Comparison of ENCODE assay signal across 8 cellular contexts in the genomic region with DNA sequence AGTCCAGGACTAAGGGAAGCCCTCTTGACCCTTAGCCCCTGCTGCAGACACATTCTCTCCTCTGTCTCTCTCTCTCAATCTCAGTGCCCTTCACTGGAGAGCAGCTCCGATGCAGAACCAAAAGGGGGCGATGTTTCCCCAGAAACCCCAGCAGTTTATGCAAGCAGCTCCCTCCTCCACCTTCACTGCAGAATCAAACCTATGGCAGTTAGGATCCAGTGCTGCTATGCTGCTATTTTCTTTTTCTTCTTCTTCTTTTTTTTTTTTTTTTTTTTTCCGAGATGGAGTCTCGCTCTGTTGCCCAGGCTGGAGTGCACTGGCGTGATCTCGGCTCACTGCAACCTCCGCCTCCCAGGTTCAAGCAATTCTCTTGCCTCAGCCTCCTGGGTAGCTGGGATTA. TPM values are rescaled to one million over a fixed set of nuclear protein-coding genes. Genes with fewer than 3 reads are reported as not detected.
DNase-seq lines count a peak whose midpoint lies in the region; ATAC-seq and TF ChIP-seq lines count a peak whose summit lies in the region.
"Not testable (repeated sequence)": the region's sequence is repeated elsewhere in the genome, so short reads cannot be mapped to it uniquely, and the experiment has no call there.

No MANE protein-coding gene starts in this region.

- POLR2A ChIA-PET in GM10248 (lab: Yijun Ruan, JAX) (interaction anchor here (0.7 kb wide), 1 partner anchor 148 kb away, joined by 4 read pairs; no protein-coding TSS in a partner anchor), RWPE1 (lab: Yijun Ruan, JAX; ENCODE audit: low non-redundant PET) (interaction anchor here (0.7 to 0.9 kb wide), 3 partner anchors 20 to 59 kb away, joined by 3 to 12 read pairs (median 3); no protein-coding TSS in a partner anchor)

- peak; percentile 88 for ATAC-seq in aorta (ENCODE audit: low FRiP score)

- H4K20me1 ChIP-seq in smooth muscle cell (ENCODE audit: low read depth), result not testable (repeated sequence)

- not testable (repeated sequence) for H3K9ac ChIP-seq in smooth muscle cell (ENCODE audit: low read depth)

- H3K27ac ChIP-seq in RWPE1, result peak overlapping the region; percentile 29; the same call in 1 of the 2 replicates
- not testable (repeated sequence) for H3K27ac ChIP-seq in smooth muscle cell (ENCODE audit: low read depth); aorta (ENCODE audit: low read depth in 1 of 2, low read length in 2 of 2)

- H3K27me3 Mint-ChIP-seq in dendritic cell treated with granulocyte-macrophage colony-stimulating factor and Interleukin-4, amounts not matched to agents 40 ng/mL and 50 ng/mL, for 4 days, result not testable (repeated sequence)

- H3K4me1 Mint-ChIP-seq in dendritic cell treated with granulocyte-macrophage colony-stimulating factor and Interleukin-4, amounts not matched to agents 40 ng/mL and 50 ng/mL, for 4 days (ENCODE audit: low read depth), result peaks cover 34% of the 10 kb centered on the region

- not testable (repeated sequence) for H3K4me3 ChIP-seq in kidney epithelial cell (ENCODE audit: low read depth, low read length); smooth muscle cell; aorta (ENCODE audit: low read length in 2 of 2)

- not testable (repeated sequence) for H3K27me3 ChIP-seq in kidney epithelial cell (ENCODE audit: control insufficient read depth, insufficient read depth, low read length); smooth muscle cell (ENCODE audit: low read depth); aorta (ENCODE audit: control insufficient read depth in 1 of 2, insufficient read depth in 2 of 2, low read length in 1 of 2)

- H3K36me3 ChIP-seq in kidney epithelial cell (ENCODE audit: control insufficient read depth, insufficient read depth, low read length); smooth muscle cell (ENCODE audit: low read depth); aorta (ENCODE audit: control insufficient read depth in 1 of 2, insufficient read depth in 2 of 2, low read length in 1 of 2): not testable (repeated sequence)

- CTCF ChIA-PET in GM10248 (lab: Yijun Ruan, JAX) (interaction anchor here (0.6 to 4.0 kb wide), 25 partner anchors 12 to 393 kb away, joined by 3 to 30 read pairs (median 5); partner anchors contain the start of genes CCDC97, CYP2S1 and TGFB1), RWPE1 (lab: Yijun Ruan, JAX) (interaction anchor here (0.6 to 4.1 kb wide), 14 partner anchors 11 to 589 kb away, joined by 3 to 41 read pairs (median 4); partner anchors contain the start of genes AXL, HNRNPUL1 and TGFB1)

- H3F3A ChIP-seq in smooth muscle cell (ENCODE audit: low read depth), result not testable (repeated sequence)

- H3K4me3 Mint-ChIP-seq in dendritic cell treated with granulocyte-macrophage colony-stimulating factor and Interleukin-4, amounts not matched to agents 40 ng/mL and 50 ng/mL, for 4 days, result not testable (repeated sequence)

- peak overlapping the region; percentile 61 for H3K27ac Mint-ChIP-seq in dendritic cell treated with granulocyte-macrophage colony-stimulating factor and Interleukin-4, amounts not matched to agents 40 ng/mL and 50 ng/mL, for 4 days

- H3K9me3 Mint-ChIP-seq in dendritic cell treated with granulocyte-macrophage colony-stimulating factor and Interleukin-4, amounts not matched to agents 40 ng/mL and 50 ng/mL, for 4 days, result not testable (repeated sequence)

- TF ChIP-seq CTCF in GM10248 (IDR thresholded peaks at IDR 0.05; ENCODE audit: control extremely low read depth, extremely low read depth, low read depth, missing control alignments) (peak; percentile 96), RWPE1 (conservative IDR thresholded peaks at IDR 0.05; ENCODE audit: low read depth) (peak; percentile 93), kidney epithelial cell (IDR thresholded peaks at IDR 0.05; ENCODE audit: insufficient read depth, low read length, poor library complexity, severe bottlenecking) (peak; percentile 88), smooth muscle cell (IDR thresholded peaks at IDR 0.05; ENCODE audit: borderline replicate concordance, insufficient read depth, poor library complexity, severe bottlenecking) (peak; percentile 90)

- H3K4me1 ChIP-seq in smooth muscle cell (ENCODE audit: low read depth); aorta (ENCODE audit: control insufficient read depth in 1 of 2, insufficient read depth in 2 of 2, low read length in 2 of 2): not testable (repeated sequence)

- not testable (repeated sequence) for H2AFZ ChIP-seq in smooth muscle cell (ENCODE audit: low read depth)

- intact Hi-C loops in dendritic cell treated with granulocyte-macrophage colony-stimulating factor and Interleukin-4, amounts not matched to agents 40 ng/mL and 50 ng/mL, for 4 days (cut with micrococcal nuclease), result loop anchor here (1.0 kb wide), 2 partner anchors 58 to 104 kb away; no protein-coding TSS in a partner anchor
- intact Hi-C loops in aorta (cut with DNase I), result loop anchor here (1.0 to 2.0 kb wide), 3 partner anchors 58 to 104 kb away; no protein-coding TSS in a partner anchor

- 57% methylated on average over 7 of the region's 7 CpGs for WGBS in smooth muscle cell (ENCODE audit: low lambda C conversion rate)
- WGBS in aorta, 2 donors, result 29 to 31% methylated on average over 6 to 7 of the region's 7 CpGs

- H3K9me3 ChIP-seq in smooth muscle cell (replicated peaks; ENCODE audit: low read depth); aorta (ENCODE audit: control insufficient read depth, low read length): not testable (repeated sequence)

- peaks cover 92% of the 10 kb centered on the region for H3K36me3 Mint-ChIP-seq in dendritic cell treated with granulocyte-macrophage colony-stimulating factor and Interleukin-4, amounts not matched to agents 40 ng/mL and 50 ng/mL, for 4 days (ENCODE audit: low read depth)

- not testable (repeated sequence) for H3K4me2 ChIP-seq in smooth muscle cell

- DNase-seq in GM10248 (ENCODE audit: extremely low spot score) (peak; percentile 83), NAMALWA (ENCODE audit: low spot score) (peak; percentile 86), RWPE1 (ENCODE audit: low spot score) (peak; percentile 72), smooth muscle cell (lab: John Stamatoyannopoulos, UW; ENCODE audit: unreplicated experiment) (peak; percentile 18), aorta (peak; percentile 86 to 88)
- peak; percentile 63 for DNase-seq in activated CD8-positive, alpha-beta memory T cell treated with anti-CD3 and anti-CD28 coated beads, Interleukin-2, amount 50 U/mL, for 1 hour (ENCODE audit: extremely low read depth)
- not testable (repeated sequence) for DNase-seq in kidney epithelial cell (ENCODE audit: low read depth)

- not testable (repeated sequence) for H3K79me2 ChIP-seq in smooth muscle cell (ENCODE audit: low read depth)

RNA-seq across cellular contexts. Expression of gene CYP2S1, which starts 11.3 kb away (rescaled TPM):
- total RNA-seq in kidney epithelial cell (3.1 and 4.9 TPM in 2 replicates), smooth muscle cell (0.18 and 0.63 TPM in 2 replicates), aorta (1 to 10 TPM; 1.7 to 2.5 TPM)
- polyA plus RNA-seq in smooth muscle cell (1.8 and 6.1 TPM in 2 replicates), aorta (10 to 100 TPM in 1 of 2 donors, not detected in 1; 11.5 TPM)

RNA-seq across cellular contexts. Expression of gene AXL, which starts 14.7 kb away (rescaled TPM):
- total RNA-seq in kidney epithelial cell (128 and 138 TPM in 2 replicates), smooth muscle cell (71.2 and 76.8 TPM in 2 replicates), aorta (100 to 1,000 TPM; 106 TPM)
- polyA plus RNA-seq in smooth muscle cell (16.9 and 27.0 TPM in 2 replicates), aorta (10 to 100 TPM; 14.8 to 44.6 TPM)

RNA-seq across cellular contexts. Expression of gene HNRNPUL1, which starts 59.8 kb away (rescaled TPM):
- 132 and 142 TPM in 2 replicates for total RNA-seq in kidney epithelial cell
- 78.6 and 101 TPM in 2 replicates for total RNA-seq in smooth muscle cell
- polyA plus RNA-seq in smooth muscle cell, result 121 and 125 TPM in 2 replicates
- 100 to 1,000 TPM; 155 to 156 TPM for total RNA-seq in aorta
- 10 to 100 TPM; 59.5 to 82.5 TPM for polyA plus RNA-seq in aorta
